Comparison of ENCODE assay signal across 8 cellular contexts in the genomic region with DNA sequence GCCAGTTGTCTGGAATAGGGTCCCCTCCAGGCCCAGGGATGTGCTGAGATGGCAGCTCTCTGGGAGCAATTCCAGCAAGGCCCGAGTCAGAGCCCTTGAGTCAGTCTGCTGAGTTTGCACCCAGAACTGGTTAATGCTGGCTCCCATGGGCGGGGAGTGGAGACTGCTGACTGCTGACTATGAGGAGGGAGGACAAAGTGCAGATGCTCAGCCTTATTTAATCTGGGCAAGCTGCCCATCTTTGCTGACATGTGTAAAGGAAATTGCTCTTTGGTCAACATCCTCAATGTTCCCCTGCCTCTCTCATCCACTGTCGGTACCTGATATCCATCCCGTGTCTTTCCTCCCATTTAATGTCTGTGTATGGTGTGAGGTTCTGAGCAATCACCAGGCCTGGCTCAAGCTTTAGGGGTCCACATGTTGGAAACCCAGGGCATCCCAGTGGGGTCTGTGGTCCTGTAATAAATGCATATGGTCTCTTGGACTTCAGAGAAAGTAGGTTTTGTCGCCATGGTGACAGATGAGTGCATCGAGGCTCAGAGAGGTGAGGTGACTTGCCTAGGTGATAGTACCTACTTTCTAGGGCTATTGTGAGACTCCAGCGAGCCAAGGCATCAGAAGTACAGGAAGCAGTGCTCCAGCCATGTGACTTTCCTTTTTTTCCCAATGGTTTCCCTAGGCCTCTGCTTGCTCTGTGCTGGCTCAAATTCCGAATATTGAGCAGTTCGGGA. TPM values are rescaled to one million over a fixed set of nuclear protein-coding genes. Genes with fewer than 3 reads are reported as not detected.
DNase-seq lines count a peak whose midpoint lies in the region; ATAC-seq and TF ChIP-seq lines count a peak whose summit lies in the region.

No MANE protein-coding gene starts in this region.

- TF ChIP-seq CTCF in RWPE2 (IDR thresholded peaks at IDR 0.05; ENCODE audit: poor library complexity, severe bottlenecking) (no peak), left ventricle myocardium inferior (IDR thresholded peaks at IDR 0.05; ENCODE audit: borderline replicate concordance) (no peak)

- peak; percentile 92 for DNase-seq in HT-29 (ENCODE audit: low spot score)
- no peak for DNase-seq in RWPE2 (ENCODE audit: low spot score)
- peak; percentile 72 for DNase-seq in left ventricle myocardium inferior
- DNase-seq in superior temporal gyrus (ENCODE audit: extremely low spot score): peak; percentile 22
- DNase-seq in HUDEP-2 (lab: John Stamatoyannopoulos, UW; ENCODE audit: unreplicated experiment in 76 of 76): no peak
- DNase-seq in GM19238 (ENCODE audit: insufficient read length, low spot score): no peak

- intact Hi-C loops in left ventricle myocardium inferior (cut with micrococcal nuclease): no loop called here

- no peaks in the 10 kb centered on the region for H3K36me3 ChIP-seq in RWPE2 (ENCODE audit: low read depth)
- H3K36me3 ChIP-seq in left ventricle myocardium inferior: no peaks in the 10 kb centered on the region

- ATAC-seq in RWPE2 (ENCODE audit: low read depth) (peak; percentile 27; the same call in 1 of the 3 replicates), HG03342 (IDR thresholded peaks at IDR 0.05; ENCODE audit: unreplicated experiment) (no peak), HG02759 (IDR thresholded peaks at IDR 0.05; ENCODE audit: unreplicated experiment) (no peak)

- H3K4me3 ChIP-seq in RWPE2 (ENCODE audit: severe bottlenecking) (no peak overlapping the region), left ventricle myocardium inferior (no peak overlapping the region)

- H3K9me3 ChIP-seq in RWPE2 (ENCODE audit: severe bottlenecking): no peaks in the 10 kb centered on the region
- H3K9me3 ChIP-seq in left ventricle myocardium inferior (replicated peaks): no peaks in the 10 kb centered on the region

- H3K4me1 ChIP-seq in RWPE2 (ENCODE audit: insufficient read depth, poor library complexity, severe bottlenecking) (no peaks in the 10 kb centered on the region), left ventricle myocardium inferior (peaks cover 19% of the 10 kb centered on the region)

- no peaks in the 10 kb centered on the region for H3K27me3 ChIP-seq in RWPE2 (ENCODE audit: insufficient read depth, poor library complexity, severe bottlenecking)
- no peaks in the 10 kb centered on the region for H3K27me3 ChIP-seq in left ventricle myocardium inferior (ENCODE audit: low read depth)

- no peak overlapping the region for H3K27ac ChIP-seq in RWPE2 (ENCODE audit: poor library complexity, severe bottlenecking)
- peak overlapping the region; percentile 61 for H3K27ac ChIP-seq in left ventricle myocardium inferior (replicated peaks)

RNA-seq across cellular contexts. Expression of gene RNF135, which starts 20.0 kb away (rescaled TPM):
- total RNA-seq in HT-29 (2014; rRNA removed; shearing (Covaris generic)): 4.8 and 4.9 TPM in 2 replicates
- total RNA-seq in left ventricle myocardium inferior: 4.6 TPM

RNA-seq across cellular contexts. Expression of gene ADAP2, which starts 29.1 kb away (rescaled TPM):
- 0.08 TPM in 1 of 2 replicates, not detected in the other for total RNA-seq in HT-29 (2014; rRNA removed; shearing (Covaris generic))
- 7.0 TPM for total RNA-seq in left ventricle myocardium inferior

RNA-seq across cellular contexts. Expression of gene TEFM, which starts 44.8 kb away (rescaled TPM):
- 7.3 and 7.5 TPM in 2 replicates for total RNA-seq in HT-29 (2014; rRNA removed; shearing (Covaris generic))
- 17.7 TPM for total RNA-seq in left ventricle myocardium inferior

Comparison
In these comparisons a context has a peak if more than half of its experiments do, and no peak if none do; other contexts are left out.
1. DNase-seq: peak in HT-29 (single experiment), left ventricle myocardium inferior (single experiment) and superior temporal gyrus (single experiment); none in RWPE2 (single experiment), HUDEP-2 (0 of 76) and GM19238 (single experiment).